2 cellular contexts compared by ENCODE assay signal in genomic region chr17:64319531-64319930, GRCh38.
TF ChIP-seq lines count a peak whose summit lies in the region.

No MANE protein-coding gene starts in this region.

TF ChIP-seq in HepG2, 621 proteins besides CTCF, POLR2A, EP300 and RAD21 (continues in another document):
- TF ChIP-seq ZNF607 (CRISPR knock-in tag; IDR thresholded peaks at IDR 0.05; ENCODE audit: borderline replicate concordance), result no peak
- 0 out of 2 replicates have a peak, but pooled peaks have one; percentile 56 for TF ChIP-seq ZNF414 (CRISPR knock-in tag; IDR thresholded peaks at IDR 0.05)
- TF ChIP-seq ZBTB7B (CRISPR knock-in tag; IDR thresholded peaks at IDR 0.05), result 0 out of 2 replicates have a peak, but pooled peaks have one; percentile 12
- TF ChIP-seq ZBTB38 (CRISPR knock-in tag; IDR thresholded peaks at IDR 0.05), result peak; percentile 88
- 0 out of 2 replicates have a peak, but pooled peaks have one; percentile 5 for TF ChIP-seq KDM5B (CRISPR knock-in tag; IDR thresholded peaks at IDR 0.05; ENCODE audit: borderline replicate concordance)
- TF ChIP-seq AKNA (CRISPR knock-in tag; IDR thresholded peaks at IDR 0.05; ENCODE audit: borderline replicate concordance), result no peak
- 0 out of 4 replicates have a peak, but pooled peaks of 1 of the 2 experiments have one; percentile 10 for TF ChIP-seq HMGXB4 (CRISPR knock-in tag; IDR thresholded peaks at IDR 0.05; ENCODE audit: borderline replicate concordance in 1 of 2, low read depth in 1 of 2)
- TF ChIP-seq HNF1B (CRISPR knock-in tag; IDR thresholded peaks at IDR 0.05), result 0 out of 2 replicates have a peak, but pooled peaks have one; percentile 24
- 0 out of 2 replicates have a peak, but pooled peaks have one; percentile 17 for TF ChIP-seq DMTF1 (CRISPR knock-in tag; IDR thresholded peaks at IDR 0.05)
- peak; percentile 22; the same call in 1 of the 2 replicates for TF ChIP-seq HOXA3 (CRISPR knock-in tag; IDR thresholded peaks at IDR 0.05)
- no peak for TF ChIP-seq GATAD1 (CRISPR knock-in tag; IDR thresholded peaks at IDR 0.05)

TF ChIP-seq in endothelial cell of umbilical vein, 7 proteins besides CTCF, POLR2A, EP300 and RAD21:
- TF ChIP-seq FOS (IDR thresholded peaks at IDR 0.05; ENCODE audit: borderline replicate concordance, insufficient read depth, low read length) (no peak), MAX (IDR thresholded peaks at IDR 0.05; ENCODE audit: insufficient read depth, insufficient read length) (no peak), MYC (IDR thresholded peaks at IDR 0.05; ENCODE audit: low read depth, low read length) (no peak), POLR2AphosphoS5 (IDR thresholded peaks at IDR 0.05; ENCODE audit: insufficient read depth, low read depth, low read length) (no peak), GATA2 (IDR thresholded peaks at IDR 0.05; ENCODE audit: insufficient read depth, insufficient read length, low read depth, low read length) (no peak), JUN (IDR thresholded peaks at IDR 0.05; ENCODE audit: borderline replicate concordance, insufficient read depth, insufficient read length, low read depth) (no peak), EZH2 (IDR thresholded peaks at IDR 0.05; ENCODE audit: borderline replicate concordance, low read depth, low read length, severe bottlenecking) (no peak)
